12 cellular contexts compared by ENCODE assay signal in the genomic region with DNA sequence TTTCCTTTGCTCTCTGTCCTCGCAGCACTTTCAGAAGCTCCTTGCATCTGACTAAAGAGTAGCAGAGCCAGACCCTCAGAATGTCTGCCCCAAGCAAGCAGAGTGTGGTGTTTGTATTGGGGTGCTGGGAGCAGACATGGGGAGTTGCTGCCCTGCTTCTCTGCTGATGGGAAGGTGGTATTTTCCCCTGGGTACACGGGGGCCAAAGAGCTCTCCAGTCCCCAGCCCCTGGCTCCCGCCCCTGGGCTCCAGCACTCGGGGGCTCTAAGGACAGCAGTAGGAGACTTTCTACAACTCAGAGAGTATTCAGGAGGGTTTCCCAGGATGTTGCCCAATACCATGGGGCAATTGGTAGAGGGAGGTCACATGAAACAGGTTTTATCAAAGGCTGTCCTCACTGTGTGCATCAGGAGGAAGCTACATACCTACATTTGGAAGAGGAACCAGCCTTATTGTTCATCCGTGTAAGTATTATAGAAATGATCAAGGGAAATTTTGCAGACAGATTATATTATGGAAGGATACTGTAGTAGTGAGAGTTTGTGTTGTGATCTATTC. TPM values are rescaled to one million over a fixed set of nuclear protein-coding genes. Genes with fewer than 3 reads are reported as not detected.
DNase-seq lines count a peak whose midpoint lies in the region; ATAC-seq and TF ChIP-seq lines count a peak whose summit lies in the region.
"Had no signal": no experiment of that assay in that cellular context is flagged by ENCODE, and none has a peak within 500 bp of the region (broad histone marks: within the 10 kb centered on the region; RNA-seq: fewer than 3 reads in every experiment).

No MANE protein-coding gene starts in this region.

- H3K4me1 ChIP-seq in mesendoderm (ENCODE audit: control insufficient read depth, low read depth, low read length) (no peaks in the 10 kb centered on the region), PC-9 (replicated peaks; ENCODE audit: insufficient read depth) (peaks cover 12% of the 10 kb centered on the region)

- H3K56ac ChIP-seq in mesendoderm (ENCODE audit: low read length): no peak overlapping the region

- no peak overlapping the region for H4K5ac ChIP-seq in mesendoderm (ENCODE audit: low read length)

- intact Hi-C loops in PC-9 (cut with micrococcal nuclease; ENCODE audit: unreplicated experiment): no loop called here

- H3K4me2 ChIP-seq in mesendoderm (ENCODE audit: low read length) (no peak overlapping the region), PC-9 (no peak overlapping the region)

- H3K23ac ChIP-seq in mesendoderm (ENCODE audit: low read length): no peak overlapping the region

- no peak overlapping the region for H2AFZ ChIP-seq in PC-9

- BruUV-seq in PC-9 (replicated peaks; lab: Mats Ljungman, UMichigan): no TSS peak

- H3K36me3 ChIP-seq in mesendoderm (ENCODE audit: control insufficient read depth, insufficient read depth, low read length) (no peaks in the 10 kb centered on the region), PC-9 (ENCODE audit: low read depth) (no peaks in the 10 kb centered on the region)
- H3K36me3 ChIP-seq: lower lobe of right lung had no signal

- no peak overlapping the region for H3K9ac ChIP-seq in mesendoderm (ENCODE audit: low read length)

- no peaks in the 10 kb centered on the region for H4K20me1 ChIP-seq in PC-9 (ENCODE audit: insufficient read depth)

- no peaks in the 10 kb centered on the region for H3K79me1 ChIP-seq in mesendoderm (ENCODE audit: low read length)

- H3F3A ChIP-seq in PC-9 (ENCODE audit: insufficient read depth, low read depth): no peaks in the 10 kb centered on the region

- no peak overlapping the region for H2AK5ac ChIP-seq in mesendoderm (ENCODE audit: low read length)

- no peaks in the 10 kb centered on the region for H3K9me3 ChIP-seq in PC-9 (ENCODE audit: insufficient read depth, low read depth)
- H3K9me3 ChIP-seq: lower lobe of right lung had no signal

- DNase-seq in stimulated activated CD4-positive, alpha-beta T cell treated with anti-CD3 and anti-CD28 coated beads, Interleukin-15, amount 100 ng/mL, for 24 hours: peak; percentile 18
- no peak for DNase-seq in stimulated activated CD4-positive, alpha-beta T cell treated with anti-CD3 and anti-CD28 coated beads, Interleukin-4, amount 100 ng/mL, for 24 hours
- peak; percentile 54 for DNase-seq in activated CD8-positive, alpha-beta memory T cell treated with anti-CD3 and anti-CD28 coated beads, Interleukin-2, amount 50 U/mL, for 48 hours
- no peak for DNase-seq in mesendoderm
- no peak for DNase-seq in NCI-H146 treated with DMSO at 0.1 percent for 48 hours (lab: John Stamatoyannopoulos, UW; ENCODE audit: unreplicated experiment)
- no peak for DNase-seq in PC-9
- DNase-seq: C1 segment of cervical spinal cord, HFFc6, lower lobe of right lung, NCI-H1436 treated with DMSO at 0.1 percent for 48 hours had no signal

- H2BK15ac ChIP-seq in mesendoderm (replicated peaks; ENCODE audit: low read depth): no peak overlapping the region

- TF ChIP-seq CTCF in PC-9 (conservative IDR thresholded peaks at IDR 0.05): no peak

- no peak for ATAC-seq in GM21515 (IDR thresholded peaks at IDR 0.05; ENCODE audit: unreplicated experiment)
- ATAC-seq in GM21526 (IDR thresholded peaks at IDR 0.05; ENCODE audit: low FRiP score, unreplicated experiment): no peak

- CTCF ChIA-PET in PC-9 (lab: Charles Lee): no interaction called here

- peak overlapping the region; percentile 25 for H3K18ac ChIP-seq in mesendoderm (ENCODE audit: low read length)

- H3K27me3 ChIP-seq in mesendoderm (ENCODE audit: insufficient read depth, low read length, poor library complexity) (no peaks in the 10 kb centered on the region), PC-9 (ENCODE audit: insufficient read depth, low read depth) (no peaks in the 10 kb centered on the region)

- H3K9me2 ChIP-seq in PC-9 (ENCODE audit: insufficient read depth): no peaks in the 10 kb centered on the region

- H3K79me2 ChIP-seq in mesendoderm (ENCODE audit: control insufficient read depth, insufficient read depth, low read length) (no peaks in the 10 kb centered on the region), PC-9 (ENCODE audit: low read depth) (no peaks in the 10 kb centered on the region)

- no peak overlapping the region for H3K4me3 ChIP-seq in mesendoderm (ENCODE audit: low read length)
- no peak overlapping the region for H3K4me3 ChIP-seq in PC-9
- H3K4me3 ChIP-seq: lower lobe of right lung had no signal

- WGBS in mesendoderm (ENCODE audit: extremely low coverage, insufficient coverage, low lambda C conversion rate): no CpG with 5 or more reads among the region's 5 CpGs

- no peak overlapping the region for H4K8ac ChIP-seq in mesendoderm (ENCODE audit: low read depth, low read length)

- H2BK120ac ChIP-seq in mesendoderm (ENCODE audit: low read depth, low read length): no peak overlapping the region

- no peak overlapping the region for H3K27ac ChIP-seq in mesendoderm (ENCODE audit: low read depth, low read length)
- no peak overlapping the region for H3K27ac ChIP-seq in PC-9
- H3K27ac ChIP-seq: lower lobe of right lung had no signal

- no peak overlapping the region for H3K4ac ChIP-seq in mesendoderm (ENCODE audit: low read depth, low read length)

- POLR2A ChIA-PET in PC-9 (lab: Charles Lee; ENCODE audit: unreplicated experiment): no interaction called here

- no peak overlapping the region for H2BK5ac ChIP-seq in mesendoderm (ENCODE audit: low read length)

RNA-seq across cellular contexts. Expression of a gene that starts 50.3 kb away (rescaled TPM):
- 168 TPM for polyA plus RNA-seq in mesendoderm (2013, experiment 1 of 2)
- polyA plus RNA-seq in mesendoderm (2013, experiment 2 of 2): 167 TPM
- total RNA-seq in PC-9 (2021): 129 and 155 TPM in 2 replicates

RNA-seq across cellular contexts. Expression of a gene that starts 59.4 kb away (rescaled TPM):
- polyA plus RNA-seq in mesendoderm (2013, experiment 1 of 2): 35.9 TPM
- 31.8 TPM for polyA plus RNA-seq in mesendoderm (2013, experiment 2 of 2)
- 62.1 and 83.2 TPM in 2 replicates for total RNA-seq in PC-9 (2021)

Comparison
In these comparisons a context has a peak if more than half of its experiments do, and no peak if none do; other contexts are left out.
1. DNase-seq: peak in stimulated activated CD4-positive, alpha-beta T cell treated with anti-CD3 and anti-CD28 coated beads, Interleukin-15, amount 100 ng/mL, for 24 hours (single experiment) and activated CD8-positive, alpha-beta memory T cell treated with anti-CD3 and anti-CD28 coated beads, Interleukin-2, amount 50 U/mL, for 48 hours (single experiment); none in stimulated activated CD4-positive, alpha-beta T cell treated with anti-CD3 and anti-CD28 coated beads, Interleukin-4, amount 100 ng/mL, for 24 hours (single experiment), mesendoderm (single experiment), NCI-H146 treated with DMSO at 0.1 percent for 48 hours (single experiment) and PC-9 (0 of 2).